ENCODE assay signal across 27 cellular contexts in genomic region chr18:35494281-35494825, GRCh38. TPM values are rescaled to one million over a fixed set of nuclear protein-coding genes. Genes with fewer than 3 reads are reported as not detected.
A peak's percentile ranks its signal among the peaks of the same experiment; 100 is the strongest.
DNase-seq lines count a peak whose midpoint lies in the region; ATAC-seq and TF ChIP-seq lines count a peak whose summit lies in the region.
"Had no signal": no experiment of that assay in that cellular context is flagged by ENCODE, and none has a peak within 500 bp of the region (broad histone marks: within the 10 kb centered on the region; RNA-seq: fewer than 3 reads in every experiment).

No MANE protein-coding gene starts in this region.

- no peak overlapping the region for H3K9ac ChIP-seq in mesendoderm (ENCODE audit: low read length)
- peak overlapping the region in 1 of 5 donors; percentile 1 for H3K9ac ChIP-seq in subcutaneous abdominal adipose tissue (ENCODE audit: low read length in 5 of 5)

- H2AK5ac ChIP-seq in mesendoderm (ENCODE audit: low read length) = no peak overlapping the region

- no peak overlapping the region for H2BK5ac ChIP-seq in mesendoderm (ENCODE audit: low read length)

- no peak for TF ChIP-seq CTCF in WERI-Rb-1 (IDR thresholded peaks at IDR 0.05; ENCODE audit: low read depth, low read length)

- H3K4me2 ChIP-seq in mesendoderm (ENCODE audit: low read length) = no peak overlapping the region

- H3K23ac ChIP-seq in mesendoderm (ENCODE audit: low read length) = no peak overlapping the region

- H3K27ac ChIP-seq in WERI-Rb-1 = 0 out of 2 replicates have a peak overlapping the region, but pooled peaks have one; percentile 7
- no peak overlapping the region for H3K27ac ChIP-seq in mesendoderm (ENCODE audit: low read depth, low read length)
- peak overlapping the region; percentile 27 for H3K27ac ChIP-seq in subcutaneous abdominal adipose tissue (ENCODE audit: low read depth, low read length)
- H3K27ac ChIP-seq: 22Rv1, SJCRH30, suprapubic skin had no signal

- no CpG with 5 or more reads among the region's 5 CpGs for whole genome bisulfite sequencing in mesendoderm (ENCODE audit: extremely low coverage, insufficient coverage, low lambda C conversion rate)

- H3K9me3 ChIP-seq in WERI-Rb-1 (ENCODE audit: severe bottlenecking) = no peaks in the 10 kb centered on the region
- no peaks in the 10 kb centered on the region for H3K9me3 ChIP-seq in subcutaneous abdominal adipose tissue (ENCODE audit: control insufficient read depth in 5 of 5, low read length in 5 of 5)
- H3K9me3 ChIP-seq: SJCRH30, suprapubic skin had no signal

- H4K8ac ChIP-seq in mesendoderm (ENCODE audit: low read depth, low read length) = no peak overlapping the region

- H4K5ac ChIP-seq in mesendoderm (ENCODE audit: low read length) = no peak overlapping the region

- ATAC-seq in HG02852 (IDR thresholded peaks at IDR 0.05; ENCODE audit: unreplicated experiment) = no peak
- ATAC-seq: esophagus mucosa; naive thymus-derived CD8-positive, alpha-beta T cell had no signal

- H3K18ac ChIP-seq in mesendoderm (ENCODE audit: low read length) = no peak overlapping the region

- H3K4me1 ChIP-seq in mesendoderm (ENCODE audit: control insufficient read depth, low read depth, low read length) (peaks cover 20% of the 10 kb centered on the region), subcutaneous abdominal adipose tissue (ENCODE audit: control insufficient read depth in 5 of 5, insufficient read depth in 5 of 5, low read length in 5 of 5) (peaks cover 7 to 60% (median 55%) of the 10 kb centered on the region in 5 donors)
- H3K4me1 ChIP-seq: SJCRH30 had no signal

- no peak overlapping the region for H3K4ac ChIP-seq in mesendoderm (ENCODE audit: low read depth, low read length)

- H3K4me3 ChIP-seq in WERI-Rb-1 (ENCODE audit: low read depth, low read length) = no peak overlapping the region
- no peak overlapping the region for H3K4me3 ChIP-seq in mesendoderm (ENCODE audit: low read length)
- H3K4me3 ChIP-seq in subcutaneous abdominal adipose tissue (ENCODE audit: low read depth in 1 of 5, low read length in 5 of 5) = no peak overlapping the region
- H3K4me3 ChIP-seq: SJCRH30, suprapubic skin had no signal

- H3K79me2 ChIP-seq in mesendoderm (ENCODE audit: control insufficient read depth, insufficient read depth, low read length) = peaks cover 38% of the 10 kb centered on the region

- H3K56ac ChIP-seq in mesendoderm (ENCODE audit: low read length) = peak overlapping the region; percentile 19

- H2BK15ac ChIP-seq in mesendoderm (replicated peaks; ENCODE audit: low read depth) = no peak overlapping the region

- H3K27me3 ChIP-seq in WERI-Rb-1 (ENCODE audit: insufficient read depth, low read depth, severe bottlenecking) (no peaks in the 10 kb centered on the region), mesendoderm (ENCODE audit: insufficient read depth, low read length, poor library complexity) (no peaks in the 10 kb centered on the region), subcutaneous abdominal adipose tissue (ENCODE audit: control insufficient read depth in 5 of 5, insufficient read depth in 4 of 5, low read length in 5 of 5) (no peaks in the 10 kb centered on the region)
- H3K27me3 ChIP-seq: SJCRH30, suprapubic skin had no signal

- H3K79me1 ChIP-seq in mesendoderm (ENCODE audit: low read length) = peaks cover 17% of the 10 kb centered on the region

- H2BK120ac ChIP-seq in mesendoderm (ENCODE audit: low read depth, low read length) = no peak overlapping the region

- H3K36me3 ChIP-seq in WERI-Rb-1 = no peaks in the 10 kb centered on the region; the same call in 1 of the 2 replicates
- no peaks in the 10 kb centered on the region for H3K36me3 ChIP-seq in mesendoderm (ENCODE audit: control insufficient read depth, insufficient read depth, low read length)
- H3K36me3 ChIP-seq in subcutaneous abdominal adipose tissue (ENCODE audit: control insufficient read depth in 5 of 5, insufficient read depth in 5 of 5, low read length in 5 of 5) = no peaks in the 10 kb centered on the region
- H3K36me3 ChIP-seq: SJCRH30, suprapubic skin had no signal

- DNase-seq in NCI-H2107 treated with DMSO at 0.1 percent for 48 hours (lab: John Stamatoyannopoulos, UW; ENCODE audit: unreplicated experiment) (peak; percentile 63), NCI-H2107 (lab: John Stamatoyannopoulos, UW) (no peak), WERI-Rb-1 (no peak), mesendoderm (no peak), HT-29 (ENCODE audit: low spot score) (no peak), T-helper 2 cell (no peak)
- DNase-seq: activated B cell treated with CpG ODN at 0.5 μM for 24 hours; activated CD4-positive, alpha-beta T cell treated with anti-CD3 and anti-CD28 coated beads, Interleukin-2, amount 10 ng/mL, durations not matched to agents 7 days and 5 days; activated effector memory CD4-positive, alpha-beta T cell treated with anti-CD3 and anti-CD28 coated beads, Interleukin-2, amount 50 U/mL, for 16 hours; activated T-cell treated with anti-CD3 and anti-CD28 coated beads, Interleukin-2, amount 50 U/mL, for 1 hour; CD4-positive, alpha-beta T cell; dermis blood vessel endothelial cell; H7; islet precursor cell; midbrain; naive thymus-derived CD8-positive, alpha-beta T cell; NCI-H1417 treated with DMSO at 0.1 percent for 48 hours; NCI-H2081; NCI-H345; NCI-H774; SJCRH30; stimulated activated CD4-positive, alpha-beta T cell treated with anti-CD3 and anti-CD28 coated beads, Interleukin-4, amount 100 ng/mL, for 4 hours had no signal

RNA-seq across cellular contexts. Expression of gene INO80C, which starts 3.4 kb away (rescaled TPM):
- 44.6 TPM for polyA plus RNA-seq in mesendoderm (2013, experiment 1 of 2)
- polyA plus RNA-seq in mesendoderm (2013, experiment 2 of 2) = 39.5 TPM
- total RNA-seq in HT-29 (2014; rRNA removed; shearing (Covaris generic)) = 5.1 TPM in 2 replicates
